Comparison of ENCODE assay signal across 13 cellular contexts in the genomic region with DNA sequence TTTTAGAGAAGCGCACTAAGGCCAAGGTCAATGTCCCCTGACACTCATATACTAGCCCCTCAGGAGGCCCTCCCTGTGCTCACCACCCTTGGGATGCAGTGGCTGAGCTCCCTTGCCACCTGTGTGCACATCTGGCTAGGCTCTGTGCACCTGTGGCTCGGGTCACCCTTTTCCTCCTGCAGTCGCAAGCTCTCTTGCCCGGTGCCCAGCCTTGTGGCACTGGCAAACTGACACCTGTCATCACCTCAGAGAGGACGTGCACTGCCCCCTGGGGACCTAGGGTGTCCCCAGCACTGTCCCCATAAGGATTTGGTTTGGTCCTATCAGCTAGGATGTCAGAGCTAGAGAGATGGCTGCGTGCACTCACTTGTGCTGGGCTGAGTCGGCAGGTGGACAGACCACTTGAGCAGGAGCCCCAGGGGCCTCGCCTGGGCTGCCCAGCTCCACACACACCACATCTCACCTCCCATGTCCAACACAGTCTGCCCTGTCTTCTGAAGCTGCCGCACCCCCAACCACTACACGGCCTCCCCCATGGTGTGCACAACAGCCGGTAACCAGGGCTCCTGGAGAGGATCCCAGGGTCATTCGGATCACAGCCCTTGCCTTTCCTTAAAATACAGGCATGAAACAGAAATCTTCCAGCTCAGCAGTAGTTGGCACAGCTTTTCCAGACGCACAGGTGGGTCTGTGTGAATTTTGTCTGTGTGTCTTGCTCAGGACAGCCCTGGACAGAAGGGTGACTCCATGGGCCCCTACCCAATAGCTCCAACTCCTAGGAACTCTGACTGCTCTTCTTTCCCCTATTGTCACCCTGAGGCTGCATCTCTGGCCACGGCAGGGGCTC.
"Had no signal": no experiment of that assay in that cellular context is flagged by ENCODE, and none has a peak within 500 bp of the region (broad histone marks: within the 10 kb centered on the region; RNA-seq: fewer than 3 reads in every experiment).

No MANE protein-coding gene starts in this region.

- H3K36me3 Mint-ChIP-seq: activated naive CD8-positive, alpha-beta T cell had no signal

- H3K27ac ChIP-seq: brain microvascular endothelial cell, gastroesophageal sphincter, right atrium auricular region, skin epidermis had no signal

- DNase-seq: activated CD4-positive, alpha-beta T cell treated with anti-CD3 and anti-CD28 coated beads, Interleukin-2, amount 10 ng/mL, durations not matched to agents 7 days and 5 days; activated gamma-delta T cell; activated T-cell treated with anti-CD3 and anti-CD28 coated beads, Interleukin-2, amount 50 U/mL, for 4 hours; amniotic stem cell; brain microvascular endothelial cell; cerebellar nuclear complex; erythroblast; midbrain; stimulated activated naive CD8-positive, alpha-beta T cell treated with anti-CD3 and anti-CD28 coated beads, Interleukin-15, amount 100 ng/mL, for 72 hours had no signal

- H3K9me3 Mint-ChIP-seq: activated CD4-positive, alpha-beta T cell treated with anti-CD3 and anti-CD28 coated beads, Interleukin-2, amount 10 ng/mL, durations not matched to agents 7 days and 5 days; activated T-cell treated with anti-CD3 and anti-CD28 coated beads, Interleukin-2, amount 50 U/mL, for 4 hours; stimulated activated naive CD8-positive, alpha-beta T cell treated with anti-CD3 and anti-CD28 coated beads, Interleukin-15, amount 100 ng/mL, for 72 hours had no signal

- H3K27ac Mint-ChIP-seq: activated CD4-positive, alpha-beta T cell treated with anti-CD3 and anti-CD28 coated beads, Interleukin-2, amount 10 ng/mL, durations not matched to agents 7 days and 5 days; activated naive CD8-positive, alpha-beta T cell; stimulated activated naive CD8-positive, alpha-beta T cell treated with anti-CD3 and anti-CD28 coated beads, Interleukin-15, amount 100 ng/mL, for 72 hours had no signal

- H3K4me3 Mint-ChIP-seq: activated CD4-positive, alpha-beta T cell treated with anti-CD3 and anti-CD28 coated beads, Interleukin-2, amount 10 ng/mL, durations not matched to agents 7 days and 5 days; activated naive CD8-positive, alpha-beta T cell; activated T-cell treated with anti-CD3 and anti-CD28 coated beads, Interleukin-2, amount 50 U/mL, for 4 hours; stimulated activated naive CD8-positive, alpha-beta T cell treated with anti-CD3 and anti-CD28 coated beads, Interleukin-15, amount 100 ng/mL, for 72 hours had no signal

- H3K4me1 Mint-ChIP-seq: activated CD4-positive, alpha-beta T cell treated with anti-CD3 and anti-CD28 coated beads, Interleukin-2, amount 10 ng/mL, durations not matched to agents 7 days and 5 days; stimulated activated naive CD8-positive, alpha-beta T cell treated with anti-CD3 and anti-CD28 coated beads, Interleukin-15, amount 100 ng/mL, for 72 hours had no signal

- H3K4me1 ChIP-seq: gastroesophageal sphincter, right atrium auricular region had no signal

- H3K9me3 ChIP-seq: gastroesophageal sphincter, right atrium auricular region had no signal

- H3K4me3 ChIP-seq: gastroesophageal sphincter, right atrium auricular region, skin epidermis had no signal

- ATAC-seq: activated T-cell treated with anti-CD3 and anti-CD28 coated beads, Interleukin-2, amount 50 U/mL, for 4 hours; gastroesophageal sphincter; stimulated activated naive CD8-positive, alpha-beta T cell treated with anti-CD3 and anti-CD28 coated beads, Interleukin-15, amount 100 ng/mL, for 72 hours had no signal

- H3K27me3 ChIP-seq: brain microvascular endothelial cell, right atrium auricular region had no signal

- H3K36me3 ChIP-seq: brain microvascular endothelial cell, gastroesophageal sphincter, right atrium auricular region had no signal
